Comparison of ENCODE assay signal across 23 cellular contexts in the genomic region with DNA sequence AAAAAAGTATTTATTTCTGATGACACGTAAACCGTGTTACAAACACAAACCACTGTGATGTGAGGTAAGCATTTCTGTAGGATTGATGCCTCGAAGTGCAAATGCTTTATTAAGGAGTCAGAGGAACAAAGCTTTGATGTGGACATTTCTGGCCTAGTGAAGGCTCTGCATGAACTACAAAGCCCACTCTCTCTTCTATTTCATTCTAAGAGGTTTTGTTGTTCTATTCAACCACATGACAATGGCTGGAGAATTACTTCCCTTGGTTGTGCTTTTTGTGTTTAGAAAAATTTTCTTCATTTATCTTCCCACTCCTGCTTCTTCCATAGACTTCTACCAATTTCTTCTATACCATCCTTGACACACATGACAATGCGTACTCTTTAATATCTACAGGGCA.
DNase-seq lines count a peak whose midpoint lies in the region; ATAC-seq and TF ChIP-seq lines count a peak whose summit lies in the region.
"Had no signal": no experiment of that assay in that cellular context is flagged by ENCODE, and none has a peak within 500 bp of the region (broad histone marks: within the 10 kb centered on the region; RNA-seq: fewer than 3 reads in every experiment).

No MANE protein-coding gene starts in this region.

- H3K4me1 ChIP-seq in right atrium auricular region = peaks cover 0 to 4% of the 10 kb centered on the region in 2 donors
- H3K4me1 ChIP-seq: BE2C had no signal

- H3K4me3 Mint-ChIP-seq in natural killer cell = no peak overlapping the region
- no peak overlapping the region for H3K4me3 Mint-ChIP-seq in natural killer cell treated with Interleukin-12 subunit alpha and Interleukin-12 subunit beta and Interleukin-15 and Interleukin-18, amount 100 ng/mL, for 72 hours
- no peak overlapping the region for H3K4me3 Mint-ChIP-seq in stimulated activated effector memory CD8-positive, alpha-beta T cell treated with anti-CD3 and anti-CD28 coated beads, Interleukin-12 subunit alpha, Interleukin-12 subunit beta, amount 100 ng/mL, for 72 hours
- H3K4me3 Mint-ChIP-seq: CD14-positive monocyte; CD8-positive, alpha-beta memory T cell had no signal

- no peak overlapping the region for H3K4me3 ChIP-seq in right atrium auricular region

- H3K9me3 ChIP-seq in right atrium auricular region = no peaks in the 10 kb centered on the region
- H3K9me3 ChIP-seq: BE2C had no signal

- intact Hi-C loops in natural killer cell (cut with micrococcal nuclease) = no loop called here

- TF ChIP-seq CTCF in natural killer cell (IDR thresholded peaks at IDR 0.05) = no peak
- no peak for TF ChIP-seq CTCF in right atrium auricular region (IDR thresholded peaks at IDR 0.05)

- H3K36me3 ChIP-seq in right atrium auricular region = no peaks in the 10 kb centered on the region
- H3K36me3 ChIP-seq: BE2C had no signal

- H3K27ac Mint-ChIP-seq in natural killer cell = peak overlapping the region; percentile 27 to 67
- no peak overlapping the region for H3K27ac Mint-ChIP-seq in natural killer cell treated with Interleukin-12 subunit alpha and Interleukin-12 subunit beta and Interleukin-15 and Interleukin-18, amount 100 ng/mL, for 72 hours
- peak overlapping the region; percentile 24 for H3K27ac Mint-ChIP-seq in stimulated activated effector memory CD8-positive, alpha-beta T cell treated with anti-CD3 and anti-CD28 coated beads, Interleukin-12 subunit alpha, Interleukin-12 subunit beta, amount 100 ng/mL, for 72 hours

- H3K27me3 Mint-ChIP-seq in natural killer cell (ENCODE audit: low read depth in 2 of 2) = no peaks in the 10 kb centered on the region
- H3K27me3 Mint-ChIP-seq in natural killer cell treated with Interleukin-12 subunit alpha and Interleukin-12 subunit beta and Interleukin-15 and Interleukin-18, amount 100 ng/mL, for 72 hours = no peaks in the 10 kb centered on the region
- H3K27me3 Mint-ChIP-seq: CD8-positive, alpha-beta memory T cell had no signal

- peaks cover 49% of the 10 kb centered on the region for H3K36me3 Mint-ChIP-seq in natural killer cell
- H3K36me3 Mint-ChIP-seq in natural killer cell treated with Interleukin-12 subunit alpha and Interleukin-12 subunit beta and Interleukin-15 and Interleukin-18, amount 100 ng/mL, for 72 hours = peaks cover 60% of the 10 kb centered on the region
- H3K36me3 Mint-ChIP-seq in stimulated activated effector memory CD8-positive, alpha-beta T cell treated with anti-CD3 and anti-CD28 coated beads, Interleukin-12 subunit alpha, Interleukin-12 subunit beta, amount 100 ng/mL, for 72 hours = peaks cover 100% of the 10 kb centered on the region

- peaks cover 2 to 4% of the 10 kb centered on the region in 2 donors for H3K9me3 Mint-ChIP-seq in natural killer cell
- H3K9me3 Mint-ChIP-seq in natural killer cell treated with Interleukin-12 subunit alpha and Interleukin-12 subunit beta and Interleukin-15 and Interleukin-18, amount 100 ng/mL, for 72 hours = no peaks in the 10 kb centered on the region
- H3K9me3 Mint-ChIP-seq in stimulated activated effector memory CD8-positive, alpha-beta T cell treated with anti-CD3 and anti-CD28 coated beads, Interleukin-12 subunit alpha, Interleukin-12 subunit beta, amount 100 ng/mL, for 72 hours = no peaks in the 10 kb centered on the region

- no peak overlapping the region for H3K27ac ChIP-seq in right atrium auricular region
- H3K27ac ChIP-seq: HL-60, RWPE1 had no signal

- peaks cover 0 to 7% of the 10 kb centered on the region in 2 donors for H3K4me1 Mint-ChIP-seq in natural killer cell
- peaks cover 0 to 11% of the 10 kb centered on the region in 2 donors for H3K4me1 Mint-ChIP-seq in natural killer cell treated with Interleukin-12 subunit alpha and Interleukin-12 subunit beta and Interleukin-15 and Interleukin-18, amount 100 ng/mL, for 72 hours (ENCODE audit: low read depth in 2 of 2)
- H3K4me1 Mint-ChIP-seq in stimulated activated effector memory CD8-positive, alpha-beta T cell treated with anti-CD3 and anti-CD28 coated beads, Interleukin-12 subunit alpha, Interleukin-12 subunit beta, amount 100 ng/mL, for 72 hours = no peaks in the 10 kb centered on the region
- H3K4me1 Mint-ChIP-seq: CD14-positive monocyte; CD8-positive, alpha-beta memory T cell had no signal

- ATAC-seq in natural killer cell (no peak), GM21717 (IDR thresholded peaks at IDR 0.05; ENCODE audit: unreplicated experiment) (no peak)
- ATAC-seq in natural killer cell treated with Interleukin-12 subunit alpha and Interleukin-12 subunit beta and Interleukin-15 and Interleukin-18, amount 100 ng/mL, for 72 hours = no peak
- no peak for ATAC-seq in stimulated activated effector memory CD8-positive, alpha-beta T cell treated with anti-CD3 and anti-CD28 coated beads, Interleukin-12 subunit alpha, Interleukin-12 subunit beta, amount 100 ng/mL, for 72 hours
- ATAC-seq: Panc1 had no signal

- H3K27me3 ChIP-seq in right atrium auricular region = no peaks in the 10 kb centered on the region
- H3K27me3 ChIP-seq: BE2C had no signal

- DNase-seq in natural killer cell (no peak), globus pallidus (ENCODE audit: low spot score) (peak; percentile 50), DMS 273 treated with DMSO at 0.1 percent for 48 hours (lab: John Stamatoyannopoulos, UW) (no peak), right atrium auricular region (ENCODE audit: low spot score) (no peak)
- DNase-seq in natural killer cell treated with Interleukin-12 subunit alpha and Interleukin-12 subunit beta and Interleukin-15 and Interleukin-18, amount 100 ng/mL, for 72 hours (ENCODE audit: low spot score) = no peak
- no peak for DNase-seq in stimulated activated effector memory CD8-positive, alpha-beta T cell treated with anti-CD3 and anti-CD28 coated beads, Interleukin-12 subunit alpha, Interleukin-12 subunit beta, amount 100 ng/mL, for 72 hours (ENCODE audit: low spot score in 2 of 2)
- DNase-seq: 8988T; ACHN; BE2C; CD8-positive, alpha-beta memory T cell; DMS79 treated with DMSO at 0.1 percent for 48 hours; NCI-H1048; NCI-H1417; NCI-H1694; NCI-H2171; NCI-H510A; NCI-H69; SHP77 had no signal

Comparison
In these comparisons a context has a peak if more than half of its experiments do, and no peak if none do; other contexts are left out.
1. H3K27ac Mint-ChIP-seq: peak in natural killer cell (2 of 2) and stimulated activated effector memory CD8-positive, alpha-beta T cell treated with anti-CD3 and anti-CD28 coated beads, Interleukin-12 subunit alpha, Interleukin-12 subunit beta, amount 100 ng/mL, for 72 hours (single experiment); none in natural killer cell treated with Interleukin-12 subunit alpha and Interleukin-12 subunit beta and Interleukin-15 and Interleukin-18, amount 100 ng/mL, for 72 hours (0 of 2).